21 cellular contexts compared by ENCODE assay signal in genomic region chr18:54134053-54134452, GRCh38.
"Had no signal": no experiment of that assay in that cellular context is flagged by ENCODE, and none has a peak within 500 bp of the region (broad histone marks: within the 10 kb centered on the region; RNA-seq: fewer than 3 reads in every experiment).

No MANE protein-coding gene starts in this region.

- H3K9me3 ChIP-seq: gastrocnemius medialis, thoracic aorta, vagina had no signal

- H3K4me1 ChIP-seq: gastrocnemius medialis, vagina had no signal

- DNase-seq: activated CD4-positive, alpha-beta T cell treated with anti-CD3 and anti-CD28 coated beads for 4 hours; activated CD4-positive, alpha-beta T cell treated with anti-CD3 and anti-CD28 coated beads, Interleukin-2, amount 50 U/mL, for 48 hours; activated CD4-positive, CD25-positive, alpha-beta regulatory T cell; activated effector memory CD4-positive, alpha-beta T cell treated with Interleukin-2 at 50 U/mL for 16 hours; activated naive CD4-positive, alpha-beta T cell treated with anti-CD3 and anti-CD28 coated beads for 36 hours; activated naive CD8-positive, alpha-beta T cell treated with anti-CD3 and anti-CD28 coated beads, Interleukin-2, amount 10 ng/mL, durations not matched to agents 7 days and 5 days; activated T-cell treated with anti-CD3 and anti-CD28 coated beads, Interleukin-2, amount 50 U/mL, for 48 hours; amygdala; effector CD4-positive, alpha-beta T cell; gastrocnemius medialis; hippocampal formation; left cardiac atrium; retina; stimulated activated CD4-positive, alpha-beta T cell treated with anti-CD3 and anti-CD28 coated beads, Interleukin-4, amount 100 ng/mL, for 24 hours; stimulated activated naive CD4-positive, alpha-beta T cell treated with Interleukin-2 at 50 U/mL for 16 hours had no signal

- ATAC-seq: esophagus mucosa; gastrocnemius medialis; left cardiac atrium; natural killer cell treated with Interleukin-12 subunit alpha and Interleukin-12 subunit beta and Interleukin-15 and Interleukin-18, amount 100 ng/mL, for 72 hours had no signal

- H3K27me3 ChIP-seq: cardiac muscle cell, gastrocnemius medialis, vagina had no signal

- H3K4me3 ChIP-seq: cardiac muscle cell, gastrocnemius medialis, thoracic aorta, vagina had no signal

- FAIRE-seq: endometrium had no signal

- H3K36me3 ChIP-seq: cardiac muscle cell, gastrocnemius medialis, thoracic aorta, vagina had no signal

- H3K27ac ChIP-seq: cardiac muscle cell, gastrocnemius medialis, thoracic aorta, vagina had no signal
